In the genomic region with DNA sequence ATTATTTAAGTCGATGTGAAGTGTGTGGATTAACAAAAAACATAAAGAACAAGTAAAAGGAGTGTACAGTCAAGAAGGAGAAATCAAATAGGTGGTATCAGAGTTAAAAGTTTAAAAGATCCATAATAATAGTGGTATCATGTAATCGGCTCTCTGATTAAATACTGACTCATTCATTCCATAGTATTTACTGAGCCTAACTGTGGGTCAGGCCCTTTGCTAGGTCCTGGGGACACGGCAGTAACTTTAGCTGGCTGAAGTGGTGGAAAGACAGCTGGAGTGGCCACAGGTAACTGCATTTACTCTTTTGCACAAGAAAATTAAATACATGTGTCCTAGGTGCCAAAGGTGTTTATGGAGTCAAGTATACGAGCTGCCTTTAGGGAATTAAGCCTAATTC, we compare ENCODE assay signal across 17 cellular contexts.
A peak's percentile ranks its signal among the peaks of the same experiment; 100 is the strongest.
DNase-seq lines count a peak whose midpoint lies in the region; ATAC-seq and TF ChIP-seq lines count a peak whose summit lies in the region.
"Had no signal": no experiment of that assay in that cellular context is flagged by ENCODE, and none has a peak within 500 bp of the region (broad histone marks: within the 10 kb centered on the region; RNA-seq: fewer than 3 reads in every experiment).

No MANE protein-coding gene starts in this region.

- no peak overlapping the region for H3K14ac ChIP-seq in IMR-90 (replicated peaks; ENCODE audit: low read depth, low read length)
- H3K14ac ChIP-seq in mesenchymal stem cell (ENCODE audit: low read length in 2 of 2), result no peak overlapping the region

- H3K18ac ChIP-seq in IMR-90 (ENCODE audit: low read depth, low read length), result no peak overlapping the region
- H3K18ac ChIP-seq in mesenchymal stem cell (ENCODE audit: low read depth in 1 of 2, low read length in 2 of 2), result no peak overlapping the region

- H3K4me3 Mint-ChIP-seq in activated T-helper 2 cell treated with anti-CD3 and anti-CD28 coated beads, Interferon-gamma antibody, Interleukin-2, Interleukin-4, amounts not matched to agents 10 μg/mL and 5 μg/mL and 100 μg/mL, durations not matched to agents 14 hours and 24 hours and 36 hours (ENCODE audit: low read depth), result no peak overlapping the region
- H3K4me3 Mint-ChIP-seq: activated naive CD4-positive, alpha-beta T cell treated with anti-CD3 and anti-CD28 coated beads, Interleukin-2, amount 50 U/mL, for 24 hours had no signal

- H2BK5ac ChIP-seq in IMR-90 (ENCODE audit: low read depth, low read length, poor library complexity, severe bottlenecking) (no peak overlapping the region), mesenchymal stem cell (ENCODE audit: low read depth, low read length, poor library complexity, severe bottlenecking) (no peak overlapping the region)

- H3K4me1 ChIP-seq in DND-41 (ENCODE audit: insufficient read depth, low read length) (peaks cover 86% of the 10 kb centered on the region), IMR-90 (ENCODE audit: control insufficient read depth, insufficient read depth, low read length) (peaks cover 8% of the 10 kb centered on the region), mesenchymal stem cell (ENCODE audit: control insufficient read depth, insufficient read depth, low read depth, low read length) (peaks cover 1% of the 10 kb centered on the region), gastrocnemius medialis (peaks cover 6% of the 10 kb centered on the region in 2 donors), Peyer's patch (no peaks in the 10 kb centered on the region)

- H3K79me1 ChIP-seq in IMR-90 (ENCODE audit: low read depth in 1 of 2, low read length in 2 of 2), result peaks cover 33 to 36% of the 10 kb centered on the region in 2 experiments
- H3K79me1 ChIP-seq in mesenchymal stem cell (replicated peaks; ENCODE audit: low read length, poor library complexity, severe bottlenecking), result peaks cover 29% of the 10 kb centered on the region

- no peak for ATAC-seq in DND-41 (ENCODE audit: insufficient read depth, low read depth)
- ATAC-seq in IMR-90 (ENCODE audit: low read depth), result peak; percentile 76
- ATAC-seq in HG03565 (IDR thresholded peaks at IDR 0.05; ENCODE audit: unreplicated experiment), result no peak
- no peak for ATAC-seq in gastrocnemius medialis
- ATAC-seq: left cardiac atrium had no signal

- peak overlapping the region; percentile 100 for H3K27ac ChIP-seq in DND-41 (ENCODE audit: low read length)
- H3K27ac ChIP-seq in IMR-90 (ENCODE audit: insufficient read depth, low read length), result no peak overlapping the region
- no peak overlapping the region for H3K27ac ChIP-seq in mesenchymal stem cell (ENCODE audit: low read length, poor library complexity, severe bottlenecking)
- no peak overlapping the region for H3K27ac ChIP-seq in gastrocnemius medialis
- H3K27ac ChIP-seq in Peyer's patch, result no peak overlapping the region
- H3K27ac ChIP-seq: pancreas had no signal

- H3K56ac ChIP-seq in IMR-90 (ENCODE audit: extremely low read depth, insufficient read depth, low read length), result no peak overlapping the region

- H3K9me3 Mint-ChIP-seq in activated T-helper 2 cell treated with anti-CD3 and anti-CD28 coated beads, Interferon-gamma antibody, Interleukin-2, Interleukin-4, amounts not matched to agents 10 μg/mL and 5 μg/mL and 100 μg/mL, durations not matched to agents 14 hours and 24 hours and 36 hours, result peaks cover 5% of the 10 kb centered on the region
- H3K9me3 Mint-ChIP-seq: activated naive CD4-positive, alpha-beta T cell treated with anti-CD3 and anti-CD28 coated beads, Interleukin-2, amount 50 U/mL, for 24 hours had no signal

- H3K36me3 Mint-ChIP-seq in activated T-helper 2 cell treated with anti-CD3 and anti-CD28 coated beads, Interferon-gamma antibody, Interleukin-2, Interleukin-4, amounts not matched to agents 10 μg/mL and 5 μg/mL and 100 μg/mL, durations not matched to agents 14 hours and 24 hours and 36 hours (ENCODE audit: low read depth), result peaks cover 56% of the 10 kb centered on the region

- H3K4me2 ChIP-seq in DND-41 (ENCODE audit: insufficient read depth, low read length), result peak overlapping the region; percentile 9; the same call in 1 of the 2 replicates
- no peak overlapping the region for H3K4me2 ChIP-seq in IMR-90 (ENCODE audit: low read depth, low read length)
- H3K4me2 ChIP-seq in mesenchymal stem cell (ENCODE audit: low read length, poor library complexity, severe bottlenecking), result no peak overlapping the region
- H3K4me2 ChIP-seq: smooth muscle cell had no signal

- no peaks in the 10 kb centered on the region for H3K27me3 Mint-ChIP-seq in activated T-helper 2 cell treated with anti-CD3 and anti-CD28 coated beads, Interferon-gamma antibody, Interleukin-2, Interleukin-4, amounts not matched to agents 10 μg/mL and 5 μg/mL and 100 μg/mL, durations not matched to agents 14 hours and 24 hours and 36 hours (ENCODE audit: low read depth)
- H3K27me3 Mint-ChIP-seq: activated naive CD4-positive, alpha-beta T cell treated with anti-CD3 and anti-CD28 coated beads, Interleukin-2, amount 50 U/mL, for 24 hours had no signal

- H4K8ac ChIP-seq in IMR-90 (ENCODE audit: low read depth in 2 of 2, low read length in 2 of 2) (no peak overlapping the region), mesenchymal stem cell (ENCODE audit: low read length) (no peak overlapping the region)

- H3K23ac ChIP-seq in IMR-90 (ENCODE audit: low read depth, low read length), result no peak overlapping the region
- H3K23ac ChIP-seq in mesenchymal stem cell (ENCODE audit: low read length in 2 of 2), result no peak overlapping the region

- H2AFZ ChIP-seq in DND-41 (ENCODE audit: low read depth, low read length) (no peak overlapping the region), IMR-90 (replicated peaks; ENCODE audit: low read length, poor library complexity) (no peak overlapping the region), mesenchymal stem cell (ENCODE audit: low read depth, low read length) (no peak overlapping the region)

- H3K79me2 ChIP-seq in DND-41 (ENCODE audit: insufficient read depth, low read length), result peaks cover 87% of the 10 kb centered on the region

- no peak overlapping the region for H4K5ac ChIP-seq in IMR-90 (ENCODE audit: low read depth, low read length)

- peaks cover 4% of the 10 kb centered on the region; the same call in 1 of the 2 replicates for H3K9me1 ChIP-seq in IMR-90 (ENCODE audit: insufficient read depth, low read length)

- CTCF ChIA-PET in IMR-90 (lab: Yijun Ruan, JAX), result interaction anchor here (0.8 kb wide), 1 partner anchor 11 kb away, joined by 3 read pairs; no protein-coding TSS in a partner anchor

- dilution Hi-C loops in IMR-90 (cut with HindIII; ENCODE audit: low sequenced_read_pairs, unreplicated experiment), result no loop called here

- H3K27me3 ChIP-seq in DND-41 (ENCODE audit: insufficient read depth, low read length, poor library complexity), result no peaks in the 10 kb centered on the region
- no peaks in the 10 kb centered on the region for H3K27me3 ChIP-seq in IMR-90 (ENCODE audit: control insufficient read depth, insufficient read depth, low read length)
- H3K27me3 ChIP-seq in mesenchymal stem cell (ENCODE audit: control insufficient read depth in 1 of 2, insufficient read depth in 1 of 2, low read length in 2 of 2), result no peaks in the 10 kb centered on the region
- H3K27me3 ChIP-seq in gastrocnemius medialis, result no peaks in the 10 kb centered on the region
- H3K27me3 ChIP-seq in Peyer's patch, result no peaks in the 10 kb centered on the region
- H3K27me3 ChIP-seq: pancreas had no signal

- H4K91ac ChIP-seq in IMR-90 (ENCODE audit: insufficient read depth, low read depth, low read length) (no peak overlapping the region), mesenchymal stem cell (ENCODE audit: low read length) (no peak overlapping the region)

- H2BK20ac ChIP-seq in IMR-90 (ENCODE audit: low read depth, low read length), result no peak overlapping the region

- intact Hi-C loops in IMR-90 (cut with micrococcal nuclease), result no loop called here
- intact Hi-C loops in activated T-helper 2 cell treated with anti-CD3 and anti-CD28 coated beads, Interferon-gamma antibody, Interleukin-2, Interleukin-4, amounts not matched to agents 10 μg/mL and 5 μg/mL and 100 μg/mL, durations not matched to agents 14 hours and 24 hours and 36 hours (cut with micrococcal nuclease), result loop anchor here (5.0 to 10.0 kb wide), 5 partner anchors 35 to 207 kb away; a partner anchor contains a TSS
- intact Hi-C loops in gastrocnemius medialis (cut with DNase I; ENCODE audit: low total_unique reads), result no loop called here

- POLR2A ChIA-PET in IMR-90 (lab: Charles Lee; ENCODE audit: unreplicated experiment), result no interaction called here

- H3K4ac ChIP-seq in IMR-90 (ENCODE audit: low read depth, low read length) (no peak overlapping the region), mesenchymal stem cell (ENCODE audit: low read depth in 1 of 2, low read length in 2 of 2) (no peak overlapping the region)

- H3K9ac ChIP-seq in DND-41 (ENCODE audit: low read depth, low read length), result peak overlapping the region; percentile 67; the same call in 1 of the 2 replicates
- no peak overlapping the region for H3K9ac ChIP-seq in IMR-90 (ENCODE audit: low read depth, low read length)
- peak overlapping the region; percentile 29 for H3K9ac ChIP-seq in mesenchymal stem cell (ENCODE audit: low read length)

- H2BK120ac ChIP-seq in IMR-90 (ENCODE audit: low read depth, low read length) (no peak overlapping the region), mesenchymal stem cell (ENCODE audit: low read depth, low read length) (no peak overlapping the region)

- TF ChIP-seq RAD21 in IMR-90 (IDR thresholded peaks at IDR 0.05; ENCODE audit: low read length), result no peak

- H3K4me1 Mint-ChIP-seq in activated T-helper 2 cell treated with anti-CD3 and anti-CD28 coated beads, Interferon-gamma antibody, Interleukin-2, Interleukin-4, amounts not matched to agents 10 μg/mL and 5 μg/mL and 100 μg/mL, durations not matched to agents 14 hours and 24 hours and 36 hours (ENCODE audit: low read depth), result peaks cover 87% of the 10 kb centered on the region

- DNase-seq in DND-41 (no peak), IMR-90 (peak; percentile 38), mesenchymal stem cell (no peak), gastrocnemius medialis (no peak), Ammon's horn (ENCODE audit: low spot score) (no peak), Peyer's patch (no peak)
- no peak for DNase-seq in activated T-helper 2 cell treated with anti-CD3 and anti-CD28 coated beads, Interferon-gamma antibody, Interleukin-2, Interleukin-4, amounts not matched to agents 10 μg/mL and 5 μg/mL and 100 μg/mL, durations not matched to agents 14 hours and 24 hours and 36 hours (ENCODE audit: low spot score)
- DNase-seq: activated CD8-positive, alpha-beta memory T cell treated with anti-CD3 and anti-CD28 coated beads, Interleukin-2, amount 50 U/mL, for 4 hours; hypothalamus; KBM-7; left cardiac atrium; NCI-H1417 treated with DMSO at 0.1 percent for 48 hours; NCI-H2171 treated with DMSO at 0.1 percent for 48 hours; pancreas had no signal

- H3K27ac Mint-ChIP-seq in activated T-helper 2 cell treated with anti-CD3 and anti-CD28 coated beads, Interferon-gamma antibody, Interleukin-2, Interleukin-4, amounts not matched to agents 10 μg/mL and 5 μg/mL and 100 μg/mL, durations not matched to agents 14 hours and 24 hours and 36 hours, result peak overlapping the region; percentile 21

- H2AK5ac ChIP-seq in IMR-90 (ENCODE audit: low read depth, low read length) (no peak overlapping the region), mesenchymal stem cell (ENCODE audit: low read length, severe bottlenecking) (no peak overlapping the region)

- in situ Hi-C loops in IMR-90 (cut with MboI; ENCODE audit: low sequenced_read_pairs), result no loop called here
- in situ Hi-C loops in gastrocnemius medialis (cut with MboI; ENCODE audit: low sequenced_read_pairs in 4 of 4), result no loop called here

- no peak for TF ChIP-seq POLR2A in IMR-90 (IDR thresholded peaks at IDR 0.05; ENCODE audit: low read depth, low read length)
- no peak for TF ChIP-seq POLR2A in gastrocnemius medialis (IDR thresholded peaks at IDR 0.05)
- no peak for TF ChIP-seq POLR2A in Peyer's patch (IDR thresholded peaks at IDR 0.05)

- H2AK9ac ChIP-seq in IMR-90 (replicated peaks; ENCODE audit: low read depth, low read length, poor library complexity), result no peak overlapping the region

- no TSS peak for BruUV-seq in IMR-90 (replicated peaks; lab: Mats Ljungman, UMichigan)

- H4K20me1 ChIP-seq in DND-41 (ENCODE audit: insufficient read depth, low read length), result no peaks in the 10 kb centered on the region
- H4K20me1 ChIP-seq in IMR-90 (ENCODE audit: insufficient read depth, low read length), result peaks cover 9% of the 10 kb centered on the region; the same call in 1 of the 2 replicates

- H2BK12ac ChIP-seq in mesenchymal stem cell (ENCODE audit: low read length in 2 of 2), result no peak overlapping the region

- TF ChIP-seq CTCF in DND-41 (IDR thresholded peaks at IDR 0.05; ENCODE audit: borderline replicate concordance, extremely low read depth, low read length, poor library complexity, severe bottlenecking) (no peak), IMR-90 (conservative IDR thresholded peaks at IDR 0.05; ENCODE audit: low read depth, low read length) (no peak), gastrocnemius medialis (IDR thresholded peaks at IDR 0.05 in 4 of 5, conservative IDR thresholded peaks at IDR 0.05 in 1 of 5) (no peak), Peyer's patch (IDR thresholded peaks at IDR 0.05) (no peak)

- H2BK15ac ChIP-seq in IMR-90 (ENCODE audit: low read depth, low read length) (no peak overlapping the region), mesenchymal stem cell (ENCODE audit: low read depth, poor library complexity, severe bottlenecking) (no peak overlapping the region)

- peaks cover 16% of the 10 kb centered on the region for H3K36me3 ChIP-seq in DND-41 (ENCODE audit: insufficient read depth, low read length)
- no peaks in the 10 kb centered on the region for H3K36me3 ChIP-seq in IMR-90 (ENCODE audit: control insufficient read depth, insufficient read depth, low read length)
- H3K36me3 ChIP-seq in mesenchymal stem cell (ENCODE audit: control insufficient read depth in 1 of 2, insufficient read depth in 2 of 2, low read depth in 1 of 2, low read length in 2 of 2), result peaks cover 3% of the 10 kb centered on the region in 2 experiments
- no peaks in the 10 kb centered on the region for H3K36me3 ChIP-seq in gastrocnemius medialis
- no peaks in the 10 kb centered on the region for H3K36me3 ChIP-seq in Peyer's patch
- H3K36me3 ChIP-seq: pancreas had no signal

- H3K4me3 ChIP-seq in DND-41 (ENCODE audit: low read depth in 1 of 2, low read length in 2 of 2) (no peak overlapping the region), IMR-90 (ENCODE audit: insufficient read depth, low read depth, low read length) (no peak overlapping the region), mesenchymal stem cell (ENCODE audit: insufficient read depth in 1 of 2, low read depth in 1 of 2, low read length in 2 of 2) (peak overlapping the region in 1 of 2 experiments; percentile 47), gastrocnemius medialis (no peak overlapping the region), Peyer's patch (no peak overlapping the region)
- H3K4me3 ChIP-seq: pancreas, smooth muscle cell had no signal

- no peaks in the 10 kb centered on the region for H3K9me3 ChIP-seq in DND-41 (ENCODE audit: insufficient read depth, low read length, severe bottlenecking)
- no peaks in the 10 kb centered on the region for H3K9me3 ChIP-seq in IMR-90 (ENCODE audit: control insufficient read depth, insufficient read depth, low read length)
- no peaks in the 10 kb centered on the region for H3K9me3 ChIP-seq in mesenchymal stem cell (ENCODE audit: control insufficient read depth, low read length)
- H3K9me3 ChIP-seq in gastrocnemius medialis, result no peaks in the 10 kb centered on the region
- H3K9me3 ChIP-seq in Peyer's patch, result no peaks in the 10 kb centered on the region
- H3K9me3 ChIP-seq: pancreas had no signal

- WGBS in IMR-90 (ENCODE audit: extremely low coverage in 2 of 2, insufficient read length in 1 of 2), 2 experiments, result 100% methylated on average over 1 of the region's 4 CpGs; no CpG with 5 or more reads in 1 of the 2 experiments
- 50% methylated on average over 2 of the region's 4 CpGs for WGBS in mesenchymal stem cell
